Comparison of ENCODE assay signal across 8 cellular contexts in the genomic region with DNA sequence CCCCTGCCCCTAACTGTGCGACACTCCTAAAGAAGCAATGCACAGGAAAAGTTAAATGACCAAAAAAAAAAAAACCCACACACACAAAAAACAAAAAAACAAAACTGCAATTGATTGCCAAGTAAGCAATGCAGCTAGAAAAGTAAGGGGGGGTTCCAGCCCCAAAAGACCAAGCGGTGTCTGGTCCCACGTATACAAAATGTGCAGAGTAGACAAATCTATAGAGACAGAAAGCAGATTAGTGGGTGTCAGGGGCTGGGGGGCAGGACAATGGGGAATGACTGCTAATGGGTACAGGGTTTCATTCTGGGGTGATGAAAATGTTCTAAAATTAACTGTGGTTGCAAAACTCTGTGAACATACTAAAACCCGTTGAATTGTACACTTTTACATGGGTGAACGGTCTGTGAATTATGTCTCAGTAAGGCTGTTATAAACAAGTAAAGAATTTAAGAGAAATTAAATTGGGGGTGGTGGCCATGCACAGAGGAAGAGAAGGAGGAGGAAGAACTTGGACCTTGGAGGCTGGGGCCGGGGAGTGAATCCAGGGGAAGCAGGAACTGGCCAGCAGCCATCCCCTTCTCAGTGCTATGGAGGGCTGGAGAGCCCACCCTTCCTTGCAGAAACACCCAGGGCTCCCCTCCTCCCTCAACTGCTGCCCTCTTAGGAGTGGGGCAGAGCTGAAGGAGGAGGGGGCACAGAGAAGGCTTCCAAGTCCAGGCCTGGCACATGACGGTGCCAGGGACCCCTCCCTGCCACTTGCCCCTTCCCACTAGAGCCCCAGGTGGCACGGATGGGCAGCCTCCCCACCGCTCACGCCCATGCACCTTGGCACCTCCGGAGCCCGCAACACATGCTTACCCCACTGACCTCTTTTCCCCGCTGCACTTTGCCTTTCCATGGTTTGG. TPM values are rescaled to one million over a fixed set of nuclear protein-coding genes. Genes with fewer than 3 reads are reported as not detected.
A peak's percentile ranks its signal among the peaks of the same experiment; 100 is the strongest.
DNase-seq lines count a peak whose midpoint lies in the region; ATAC-seq, FAIRE-seq and TF ChIP-seq lines count a peak whose summit lies in the region.

No MANE protein-coding gene starts in this region.

- intact Hi-C loops in colonic mucosa (cut with DNase I) (no loop called here), natural killer cell (cut with micrococcal nuclease) (loop anchor here (5.0 kb wide), 2 partner anchors 33 to 57 kb away; no protein-coding TSS in a partner anchor)

- H3K4me3 Mint-ChIP-seq in natural killer cell, result peak overlapping the region; percentile 77

- H3K9me3 ChIP-seq in HUES64 (ENCODE audit: insufficient read depth, low read depth, low read length) (no peaks in the 10 kb centered on the region), colonic mucosa (no peaks in the 10 kb centered on the region)

- H3K27ac ChIP-seq in HUES64 (ENCODE audit: low read depth, low read length) (peak overlapping the region; percentile 7; the same call in 1 of the 2 replicates), colonic mucosa (peak overlapping the region; percentile 87)

- H3K27ac Mint-ChIP-seq in natural killer cell, result peak overlapping the region; percentile 82

- H3K36me3 Mint-ChIP-seq in natural killer cell, result no peaks in the 10 kb centered on the region

- H3K9me3 Mint-ChIP-seq in natural killer cell, result no peaks in the 10 kb centered on the region

- peaks cover 44 to 57% of the 10 kb centered on the region in 2 donors for H3K4me1 Mint-ChIP-seq in natural killer cell

- H3K27me3 ChIP-seq in HUES64 (ENCODE audit: insufficient read depth, low read length) (peaks cover 5% of the 10 kb centered on the region), colonic mucosa (no peaks in the 10 kb centered on the region)

- DNase-seq in AG10803 (ENCODE audit: low read depth) (no peak), colonic mucosa (peak; percentile 25), natural killer cell (no peak), NCI-H748 treated with DMSO at 0.1 percent for 48 hours (lab: John Stamatoyannopoulos, UW) (no peak), HTR-8/SVneo (ENCODE audit: insufficient read length, low spot score) (no peak)

- H3K9ac ChIP-seq in HUES64 (ENCODE audit: low read depth, low read length) (no peak overlapping the region), colonic mucosa (ENCODE audit: low read depth in 2 of 2, low read length in 2 of 2) (peak overlapping the region; percentile 47 to 79)

- H3K4me1 ChIP-seq in HUES64 (ENCODE audit: insufficient read depth, low read length) (peaks cover 26% of the 10 kb centered on the region), colonic mucosa (peaks cover 15% of the 10 kb centered on the region)

- no peak for ATAC-seq in natural killer cell
- no peak for ATAC-seq in HG03342 (IDR thresholded peaks at IDR 0.05; ENCODE audit: unreplicated experiment)
- no peak for ATAC-seq in HG03039 (IDR thresholded peaks at IDR 0.05; ENCODE audit: unreplicated experiment)

- H3K4me3 ChIP-seq in AG10803 (ENCODE audit: low read length) (peak overlapping the region; percentile 52), HUES64 (ENCODE audit: low read length) (peak overlapping the region; percentile 50), colonic mucosa (peak overlapping the region; percentile 69)

- 40% methylated on average over 13 of the region's 13 CpGs for WGBS in HUES64

- FAIRE-seq in HTR-8/SVneo (lab: Jason Lieb, UNC), result no peak

- TF ChIP-seq CTCF in AG10803 (conservative IDR thresholded peaks at IDR 0.05; ENCODE audit: low read length), result no peak
- TF ChIP-seq CTCF in colonic mucosa (IDR thresholded peaks at IDR 0.05), result no peak
- no peak for TF ChIP-seq CTCF in natural killer cell (IDR thresholded peaks at IDR 0.05)

- no peaks in the 10 kb centered on the region for H3K27me3 Mint-ChIP-seq in natural killer cell (ENCODE audit: low read depth in 2 of 2)

- H3K36me3 ChIP-seq in HUES64 (ENCODE audit: insufficient read depth, low read length), result peaks cover 44% of the 10 kb centered on the region
- no peaks in the 10 kb centered on the region for H3K36me3 ChIP-seq in colonic mucosa

RNA-seq across cellular contexts. Expression of a gene that starts 45.4 kb away (rescaled TPM):
- polyA plus RNA-seq in HUES64 (2013, experiment 1 of 2), result 83.7 TPM
- 82.7 TPM for polyA plus RNA-seq in HUES64 (2013, experiment 2 of 2)
- total RNA-seq in colonic mucosa (10 to 100 TPM; 14.7 to 24.5 TPM), natural killer cell (100 to 1,000 TPM in 1 of 3 donors, 10 to 100 TPM in 2; 97.3 to 106 (median 98.1) TPM)
